Comparison of ENCODE assay signal across 8 cellular contexts in the genomic region with DNA sequence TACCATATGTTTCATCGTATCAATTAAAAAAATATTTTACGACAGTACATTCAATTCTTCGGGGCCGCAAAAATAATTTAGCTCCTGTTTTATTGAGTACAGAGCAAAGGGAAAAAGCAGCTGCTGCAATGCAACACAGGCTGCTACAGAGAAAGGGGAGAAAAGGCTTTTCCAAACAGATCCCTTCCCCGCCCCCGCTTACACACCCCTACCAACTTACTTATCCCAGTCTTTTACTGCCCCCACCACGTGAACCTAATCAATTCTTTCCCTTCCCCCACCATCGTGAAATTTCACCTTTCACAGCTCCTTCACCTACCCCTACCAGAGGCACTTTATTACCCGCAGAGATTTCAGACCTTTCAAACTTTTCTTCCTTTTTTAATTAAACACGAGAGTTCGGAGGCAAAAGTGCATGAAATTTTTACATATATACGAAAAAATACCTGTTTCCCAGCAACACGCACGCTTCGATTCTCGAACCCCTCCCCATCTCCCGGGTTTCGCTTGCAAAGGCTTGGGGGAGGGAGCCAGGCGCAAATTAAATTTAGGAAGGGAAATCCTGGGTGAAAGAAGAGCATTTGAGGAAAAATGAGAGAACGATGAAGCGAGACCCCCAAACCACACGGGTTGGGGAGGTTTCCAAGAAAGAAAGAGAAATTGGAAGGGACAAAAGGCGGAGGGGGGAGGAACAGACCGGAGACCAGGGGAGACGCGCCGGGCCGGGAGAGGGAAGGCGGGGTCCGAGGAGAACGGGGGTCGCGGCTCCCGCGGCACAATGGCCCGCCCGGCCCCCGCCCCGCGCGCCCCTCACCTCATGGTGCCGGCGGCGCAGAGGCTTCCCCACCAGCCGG. TPM values are rescaled to one million over a fixed set of nuclear protein-coding genes. Genes with fewer than 3 reads are reported as not detected.
DNase-seq lines count a peak whose midpoint lies in the region; ATAC-seq and TF ChIP-seq lines count a peak whose summit lies in the region.

No MANE protein-coding gene starts in this region.

- intact Hi-C loops in OCI-LY7 (cut with micrococcal nuclease; ENCODE audit: unreplicated experiment) (loop anchor here (2.0 to 5.0 kb wide), 3 partner anchors 125 to 225 kb away; partner anchors contain the start of genes LBR and SRP9), vagina (cut with DNase I) (loop anchor here (5.0 kb wide), 1 partner anchor 115 kb away; no protein-coding TSS in a partner anchor)

- TF ChIP-seq POLR2A in vagina (IDR thresholded peaks at IDR 0.05) = no peak

- CTCF ChIA-PET in OCI-LY7 (lab: Charles Lee; ENCODE audit: unreplicated experiment) = interaction anchor here (1.3 kb wide), 1 partner anchor 170 kb away, joined by 4 read pairs; no protein-coding TSS in a partner anchor

- POLR2A ChIA-PET in OCI-LY7 (lab: Charles Lee) = interaction anchor here (0.6 to 1.2 kb wide), 6 partner anchors 14 to 514 kb away, joined by 3 to 4 read pairs (median 3); no protein-coding TSS in a partner anchor

- H3K36me3 ChIP-seq in H7 (replicated peaks; ENCODE audit: control insufficient read depth, insufficient read depth, low read length) (no peaks in the 10 kb centered on the region), OCI-LY7 (ENCODE audit: insufficient read depth, low read length) (no peaks in the 10 kb centered on the region), duodenal mucosa (ENCODE audit: control insufficient read depth in 1 of 2, insufficient read depth in 2 of 2, low read length in 2 of 2) (no peaks in the 10 kb centered on the region), vagina (no peaks in the 10 kb centered on the region)

- peak overlapping the region; percentile 93 for H3K4me2 ChIP-seq in OCI-LY7 (ENCODE audit: low read length)

- H3K4me1 ChIP-seq in OCI-LY7 (ENCODE audit: insufficient read depth, low read length, poor library complexity, severe bottlenecking) (peaks cover 20% of the 10 kb centered on the region), duodenal mucosa (ENCODE audit: control insufficient read depth in 1 of 2, insufficient read depth in 2 of 2, low read length in 2 of 2) (peaks cover 0 to 6% of the 10 kb centered on the region in 2 donors), vagina (peaks cover 41% of the 10 kb centered on the region)

- no peak for ATAC-seq in HG02970 (IDR thresholded peaks at IDR 0.05; ENCODE audit: low FRiP score, unreplicated experiment)

- no peaks in the 10 kb centered on the region for H4K20me1 ChIP-seq in OCI-LY7 (ENCODE audit: insufficient read depth, low read length)

- H3K9me2 ChIP-seq in OCI-LY7 (ENCODE audit: insufficient read depth, low read length) = no peaks in the 10 kb centered on the region

- H3K4me3 ChIP-seq in AG09309 (ENCODE audit: control insufficient read depth, low read depth, low read length) = peak overlapping the region; percentile 95
- H3K4me3 ChIP-seq in H7 (ENCODE audit: insufficient read depth, low read depth, low read length) = peak overlapping the region; percentile 89
- H3K4me3 ChIP-seq in OCI-LY7 (ENCODE audit: low read depth, low read length, poor library complexity, severe bottlenecking) = peak overlapping the region; percentile 86
- peak overlapping the region; percentile 87 to 94 for H3K4me3 ChIP-seq in duodenal mucosa (ENCODE audit: low read depth in 1 of 2, low read length in 2 of 2)
- H3K4me3 ChIP-seq in vagina = peak overlapping the region; percentile 79 to 95

- H3K9me3 Mint-ChIP-seq in mesothelial cell of epicardium = no peaks in the 10 kb centered on the region

- BruUV-seq in OCI-LY7 (replicated peaks; lab: Mats Ljungman, UMichigan) = no TSS peak

- no peaks in the 10 kb centered on the region for H3K27me3 Mint-ChIP-seq in mesothelial cell of epicardium (ENCODE audit: low read depth)

- no peak for DNase-seq in AG09309 (ENCODE audit: low read depth)
- peak; percentile 68 for DNase-seq in H7
- DNase-seq in OCI-LY7 (ENCODE audit: low spot score) = peak; percentile 13
- no peak for DNase-seq in mesothelial cell of epicardium (ENCODE audit: low spot score in 2 of 2, unreplicated experiment in 2 of 2)
- DNase-seq in vagina (ENCODE audit: extremely low spot score in 2 of 2) = no peak
- DNase-seq in NK-92 treated with Interleukin-12 subunit alpha and Interleukin-12 subunit beta, amount 100 ng/mL, for 24 hours (lab: John Stamatoyannopoulos, UW) = no peak

- H3K9me3 ChIP-seq in OCI-LY7 (ENCODE audit: low read length) (no peaks in the 10 kb centered on the region), duodenal mucosa (ENCODE audit: control insufficient read depth in 1 of 2, low read length in 2 of 2) (no peaks in the 10 kb centered on the region), vagina (no peaks in the 10 kb centered on the region)

- H3K79me2 ChIP-seq in OCI-LY7 (ENCODE audit: insufficient read depth, low read depth, low read length) = no peaks in the 10 kb centered on the region

- peak overlapping the region; percentile 99 for H3K4me3 Mint-ChIP-seq in mesothelial cell of epicardium

- TF ChIP-seq CTCF in AG09309 (IDR thresholded peaks at IDR 0.05; ENCODE audit: control insufficient read depth, insufficient read depth, low read depth, low read length, missing control alignments) (no peak), OCI-LY7 (conservative IDR thresholded peaks at IDR 0.05; ENCODE audit: low read length) (no peak), mesothelial cell of epicardium (IDR thresholded peaks at IDR 0.05; ENCODE audit: unreplicated experiment) (no peak), vagina (IDR thresholded peaks at IDR 0.05) (no peak)

- peaks cover 58% of the 10 kb centered on the region for H3K4me1 Mint-ChIP-seq in mesothelial cell of epicardium

- peak overlapping the region; percentile 99 for H3K27ac Mint-ChIP-seq in mesothelial cell of epicardium

- H3K27me3 ChIP-seq in H7 (ENCODE audit: control insufficient read depth, insufficient read depth, low read length) (no peaks in the 10 kb centered on the region), duodenal mucosa (ENCODE audit: control insufficient read depth in 1 of 2, insufficient read depth in 2 of 2, low read length in 2 of 2) (no peaks in the 10 kb centered on the region), vagina (no peaks in the 10 kb centered on the region)

- peak overlapping the region; percentile 81 to 85 for H3K9ac ChIP-seq in duodenal mucosa (ENCODE audit: low read depth in 1 of 2, low read length in 2 of 2)

- H3K36me3 Mint-ChIP-seq in mesothelial cell of epicardium = no peaks in the 10 kb centered on the region

- H3K27ac ChIP-seq in OCI-LY7 (ENCODE audit: low read depth, low read length, poor library complexity, severe bottlenecking) = no peak overlapping the region
- peak overlapping the region; percentile 80 for H3K27ac ChIP-seq in duodenal mucosa (ENCODE audit: low read depth, low read length)
- H3K27ac ChIP-seq in vagina = peak overlapping the region; percentile 97

- H2AFZ ChIP-seq in OCI-LY7 (ENCODE audit: low read length) = peak overlapping the region; percentile 81

RNA-seq across cellular contexts. Expression of gene ENAH, which starts 0.8 kb away (rescaled TPM):
- 160 and 234 TPM in 2 replicates for total RNA-seq in H7 (2014; rRNA removed; shearing (Covaris generic))
- total RNA-seq in OCI-LY7 (2014; rRNA removed; shearing (Covaris generic)) = 4.6 and 10.8 TPM in 2 replicates
- 17.6 and 18.1 TPM in 2 replicates for total RNA-seq in OCI-LY7 (2022)
- 137 to 144 TPM (median 140 TPM) in 3 replicates for total RNA-seq in mesothelial cell of epicardium
- total RNA-seq in vagina = 62.4 TPM

Comparison
In these comparisons a context has a peak if more than half of its experiments do, and no peak if none do; other contexts are left out.
1. DNase-seq: peak in H7 (single experiment) and OCI-LY7 (single experiment); none in AG09309 (single experiment), mesothelial cell of epicardium (0 of 2), vagina (0 of 2) and NK-92 treated with Interleukin-12 subunit alpha and Interleukin-12 subunit beta, amount 100 ng/mL, for 24 hours (single experiment).
2. Peak in every context shown above with its lines, with median percentiles within 50 percentile points of each other: H3K4me3 ChIP-seq.